ENCODE assay signal across 24 cellular contexts in the genomic region with DNA sequence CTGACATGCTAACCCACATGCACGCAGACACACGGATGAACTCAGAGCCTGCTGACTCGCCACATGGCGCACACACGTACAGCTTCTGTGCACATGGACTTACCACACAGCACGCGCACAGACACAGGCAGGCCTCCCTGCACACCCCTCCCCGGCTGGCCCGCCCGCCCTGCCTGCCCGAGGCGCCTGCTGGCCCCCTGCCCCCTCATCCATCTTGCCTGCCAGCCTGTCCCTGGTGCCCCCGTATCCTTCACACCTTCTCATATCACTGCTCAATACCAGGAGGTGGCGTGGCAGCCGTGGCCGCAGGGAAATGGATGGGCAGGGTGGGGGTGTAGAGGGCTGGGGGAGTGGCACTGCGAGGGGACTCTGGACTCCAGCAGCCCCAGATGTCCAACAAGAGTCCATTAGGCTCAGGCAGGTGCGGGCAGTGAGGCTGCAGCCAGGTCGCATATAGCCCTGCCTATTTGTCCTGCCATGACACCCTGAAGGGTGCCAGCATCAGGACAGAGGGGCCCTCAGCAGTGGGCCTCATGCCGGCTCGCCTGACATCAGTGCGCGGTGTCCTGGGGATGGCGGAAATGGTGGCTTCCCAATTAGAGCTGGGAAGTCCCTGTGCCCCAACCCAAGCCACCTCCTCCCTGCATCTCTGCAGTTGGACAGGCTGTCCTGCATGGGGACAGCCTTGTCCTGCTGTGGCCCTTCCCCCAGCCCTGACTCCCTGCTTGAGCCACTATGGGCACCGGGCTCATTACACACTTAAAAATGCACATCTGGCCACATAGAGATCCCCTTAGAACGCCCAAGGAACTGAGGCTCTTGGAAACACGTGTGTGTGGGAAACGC. TPM values are rescaled to one million over a fixed set of nuclear protein-coding genes. Genes with fewer than 3 reads are reported as not detected.
A peak's percentile ranks its signal among the peaks of the same experiment; 100 is the strongest.
DNase-seq lines count a peak whose midpoint lies in the region; ATAC-seq and TF ChIP-seq lines count a peak whose summit lies in the region.
"Had no signal": no experiment of that assay in that cellular context is flagged by ENCODE, and none has a peak within 500 bp of the region (broad histone marks: within the 10 kb centered on the region; RNA-seq: fewer than 3 reads in every experiment).

No MANE protein-coding gene starts in this region.

- H3K9me3 Mint-ChIP-seq in type B pancreatic cell, result no peaks in the 10 kb centered on the region
- no peaks in the 10 kb centered on the region for H3K9me3 Mint-ChIP-seq in activated naive CD8-positive, alpha-beta T cell treated with anti-CD3 and anti-CD28 coated beads, Interleukin-2, amount 50 U/mL, for 24 hours
- H3K9me3 Mint-ChIP-seq in HFFc6, result no peaks in the 10 kb centered on the region
- H3K9me3 Mint-ChIP-seq: CD8-positive, alpha-beta memory T cell had no signal

- no peaks in the 10 kb centered on the region for H3K4me1 Mint-ChIP-seq in type B pancreatic cell (ENCODE audit: unreplicated experiment)
- H3K4me1 Mint-ChIP-seq in activated naive CD8-positive, alpha-beta T cell treated with anti-CD3 and anti-CD28 coated beads, Interleukin-2, amount 50 U/mL, for 24 hours, result peaks cover 16% of the 10 kb centered on the region
- no peaks in the 10 kb centered on the region for H3K4me1 Mint-ChIP-seq in HFFc6 (ENCODE audit: low read depth)

- H3K27ac Mint-ChIP-seq in type B pancreatic cell, result no peak overlapping the region
- no peak overlapping the region for H3K27ac Mint-ChIP-seq in activated naive CD8-positive, alpha-beta T cell treated with anti-CD3 and anti-CD28 coated beads, Interleukin-2, amount 50 U/mL, for 24 hours
- no peak overlapping the region for H3K27ac Mint-ChIP-seq in HFFc6

- H3K36me3 Mint-ChIP-seq in type B pancreatic cell (no peaks in the 10 kb centered on the region), HFFc6 (ENCODE audit: low read depth) (no peaks in the 10 kb centered on the region)
- no peaks in the 10 kb centered on the region for H3K36me3 Mint-ChIP-seq in activated naive CD8-positive, alpha-beta T cell treated with anti-CD3 and anti-CD28 coated beads, Interleukin-2, amount 50 U/mL, for 24 hours (ENCODE audit: low read depth)
- H3K36me3 Mint-ChIP-seq: CD8-positive, alpha-beta memory T cell had no signal

- H3K27me3 Mint-ChIP-seq in type B pancreatic cell (peaks cover 5% of the 10 kb centered on the region), HFFc6 (ENCODE audit: insufficient read depth) (peaks cover 21% of the 10 kb centered on the region)
- H3K27me3 Mint-ChIP-seq in activated naive CD8-positive, alpha-beta T cell treated with anti-CD3 and anti-CD28 coated beads, Interleukin-2, amount 50 U/mL, for 24 hours, result no peaks in the 10 kb centered on the region
- H3K27me3 Mint-ChIP-seq: CD8-positive, alpha-beta memory T cell had no signal

- no peak for ATAC-seq in activated naive CD8-positive, alpha-beta T cell treated with anti-CD3 and anti-CD28 coated beads, Interleukin-2, amount 50 U/mL, for 24 hours
- ATAC-seq: Right ventricle myocardium inferior had no signal

- peak overlapping the region; percentile 90 for H3K27ac ChIP-seq in C4-2B
- H3K27ac ChIP-seq: BLaER1 treated with 17β-estradiol and CSF1 and Interleukin-3, amounts not matched to agents 10 nM and 100 nM; HL-60; Peyer's patch had no signal

- no peak overlapping the region for H3K4me3 ChIP-seq in H7 (ENCODE audit: insufficient read depth, low read depth, low read length)
- H3K4me3 ChIP-seq: BLaER1 treated with 17β-estradiol and CSF1 and Interleukin-3, amounts not matched to agents 10 nM and 100 nM; Peyer's patch had no signal

- TF ChIP-seq CTCF in C4-2B (conservative IDR thresholded peaks at IDR 0.05) (no peak), type B pancreatic cell (conservative IDR thresholded peaks at IDR 0.05) (no peak), HFFc6 (IDR thresholded peaks at IDR 0.05) (no peak)

- H3K36me3 ChIP-seq in H7 (replicated peaks; ENCODE audit: control insufficient read depth, insufficient read depth, low read length), result no peaks in the 10 kb centered on the region
- H3K36me3 ChIP-seq: BLaER1 treated with 17β-estradiol and CSF1 and Interleukin-3, amounts not matched to agents 10 nM and 100 nM; Peyer's patch had no signal

- peaks cover 9% of the 10 kb centered on the region for H3K27me3 ChIP-seq in H7 (ENCODE audit: control insufficient read depth, insufficient read depth, low read length)
- H3K27me3 ChIP-seq: Peyer's patch had no signal

- H3K4me3 Mint-ChIP-seq in type B pancreatic cell, result no peak overlapping the region
- no peak overlapping the region for H3K4me3 Mint-ChIP-seq in activated naive CD8-positive, alpha-beta T cell treated with anti-CD3 and anti-CD28 coated beads, Interleukin-2, amount 50 U/mL, for 24 hours
- no peak overlapping the region for H3K4me3 Mint-ChIP-seq in HFFc6
- H3K4me3 Mint-ChIP-seq: CD8-positive, alpha-beta memory T cell had no signal

- DNase-seq in H7 (peak; percentile 60), islet precursor cell (peak; percentile 43), type B pancreatic cell (ENCODE audit: extremely low spot score, unreplicated experiment) (peak; percentile 62), HPDE6-E6E7 (ENCODE audit: extremely low spot score) (no peak), HFFc6 (no peak)
- DNase-seq in activated naive CD8-positive, alpha-beta T cell treated with anti-CD3 and anti-CD28 coated beads, Interleukin-2, amount 50 U/mL, for 24 hours, result no peak
- DNase-seq: CD8-positive, alpha-beta memory T cell; DMS79 treated with DMSO at 0.1 percent for 48 hours; HCEC 1CT; Kasumi-1; MM.1S; NCI-H1092; NCI-H1436 treated with DMSO at 0.1 percent for 48 hours; NCI-H2029; NCI-H2171; NCI-H446; NCI-H69 had no signal

RNA-seq across cellular contexts. Expression of a gene that starts 2.0 kb away (rescaled TPM):
- total RNA-seq in H7 (2014; rRNA removed; shearing (Covaris generic)), result 0.07 TPM in 1 of 2 replicates, not detected in the other
- not detected in 2 replicates for total RNA-seq in type B pancreatic cell (ENCODE audit: low replicate concordance)
- not detected for total RNA-seq in HFFc6 (2021; fragmentation: NEBNext Ultra II Directional; extraction: Animal tissue kit (Norgen Biotek cat#: 25700))
- total RNA-seq: A673; CD8-positive, alpha-beta memory T cell; SK-MEL-5 had no signal

RNA-seq across cellular contexts. Expression of a gene that starts 9.0 kb away (rescaled TPM):
- total RNA-seq in H7 (2014; rRNA removed; shearing (Covaris generic)), result not detected in 2 replicates
- 2.2 and 5.8 TPM in 2 replicates for total RNA-seq in type B pancreatic cell (ENCODE audit: low replicate concordance)
- not detected for total RNA-seq in HFFc6 (2021; fragmentation: NEBNext Ultra II Directional; extraction: Animal tissue kit (Norgen Biotek cat#: 25700))
- total RNA-seq: A673, Right ventricle myocardium inferior, SK-MEL-5 had no signal

RNA-seq across cellular contexts. Expression of a gene that starts 11.8 kb away (rescaled TPM):
- total RNA-seq in H7 (2014; rRNA removed; shearing (Covaris generic)), result 8.1 and 8.7 TPM in 2 replicates
- 10.3 and 16.0 TPM in 2 replicates for total RNA-seq in type B pancreatic cell (ENCODE audit: low replicate concordance)
- 1 to 10 TPM; 2.0 to 3.0 (median 2.6) TPM for total RNA-seq in HFFc6 (2021; fragmentation: NEBNext Ultra II Directional; extraction: Animal tissue kit (Norgen Biotek cat#: 25700))

RNA-seq across cellular contexts. Expression of a gene that starts 32.9 kb away (rescaled TPM):
- total RNA-seq in H7 (2014; rRNA removed; shearing (Covaris generic)), result not detected in 2 replicates
- 4.8 and 9.4 TPM in 2 replicates for total RNA-seq in type B pancreatic cell (ENCODE audit: low replicate concordance)
- not detected for total RNA-seq in HFFc6 (2021; fragmentation: NEBNext Ultra II Directional; extraction: Animal tissue kit (Norgen Biotek cat#: 25700))
- total RNA-seq: A673; CD8-positive, alpha-beta memory T cell; Peyer's patch; Right ventricle myocardium inferior had no signal

RNA-seq across cellular contexts. Expression of a gene that starts 34.8 kb away (rescaled TPM):
- 302 and 350 TPM in 2 replicates for total RNA-seq in H7 (2014; rRNA removed; shearing (Covaris generic))
- 220 and 226 TPM in 2 replicates for total RNA-seq in type B pancreatic cell (ENCODE audit: low replicate concordance)
- total RNA-seq in HFFc6 (2021; fragmentation: NEBNext Ultra II Directional; extraction: Animal tissue kit (Norgen Biotek cat#: 25700)), result 100 to 1,000 TPM; 130 to 150 (median 135) TPM

Comparison
In these comparisons a context has a peak if more than half of its experiments do, and no peak if none do; other contexts are left out.
1. DNase-seq: peak in H7 (single experiment), islet precursor cell (single experiment) and type B pancreatic cell (single experiment); none in HPDE6-E6E7 (single experiment), activated naive CD8-positive, alpha-beta T cell treated with anti-CD3 and anti-CD28 coated beads, Interleukin-2, amount 50 U/mL, for 24 hours (single experiment) and HFFc6 (single experiment).